ENCODE assay signal across 9 cellular contexts in genomic region chr5:164735334-164735733, GRCh38.
"Had no signal": no experiment of that assay in that cellular context is flagged by ENCODE, and none has a peak within 500 bp of the region (broad histone marks: within the 10 kb centered on the region; RNA-seq: fewer than 3 reads in every experiment).

No MANE protein-coding gene starts in this region.

- H3K4me2 ChIP-seq: KMS-11 had no signal

- H3K36me3 ChIP-seq: HAP-1 had no signal

- H3K9ac ChIP-seq: KMS-11 had no signal

- FAIRE-seq: HTR-8/SVneo had no signal

- DNase-seq: GOT3, H7, HFFc6, Karpas-422, KBM-7 had no signal

- H3K9me3 ChIP-seq: HAP-1 had no signal

- H3K4me3 ChIP-seq: HAP-1 had no signal

- ATAC-seq: HCT116 had no signal

- H3K27ac ChIP-seq: KMS-11 had no signal
